Comparison of ENCODE assay signal across 1 cellular context in genomic region chr10:100519321-100520051, GRCh38.
TF ChIP-seq lines count a peak whose summit lies in the region.

TSS of gene SEC31B (minus strand) at chr10:100519861. CDS start at chr10:100516952, 2,909 bp downstream.

TF ChIP-seq in HepG2, 621 proteins besides CTCF, POLR2A, EP300 and RAD21 (continued from another document and continues in another):
- TF ChIP-seq HMGXB3 (CRISPR knock-in tag; IDR thresholded peaks at IDR 0.05; ENCODE audit: borderline replicate concordance) (no peak), SKI (IDR thresholded peaks at IDR 0.05; ENCODE audit: partially characterized antibody) (no peak), ETV6 (CRISPR knock-in tag; conservative IDR thresholded peaks at IDR 0.05) (no peak), MTF1 (CRISPR knock-in tag; IDR thresholded peaks at IDR 0.05) (no peak), ATAD3A (CRISPR knock-in tag; IDR thresholded peaks at IDR 0.05) (no peak), ZNF142 (CRISPR knock-in tag; IDR thresholded peaks at IDR 0.05) (0 out of 2 replicates have a peak, but pooled peaks have one; percentile 37), ZNF513 (CRISPR knock-in tag; conservative IDR thresholded peaks at IDR 0.05) (no peak), NFAT5 (CRISPR knock-in tag; IDR thresholded peaks at IDR 0.05) (no peak; the same call in 1 of the 2 replicates), MEF2D (CRISPR knock-in tag; IDR thresholded peaks at IDR 0.05) (no peak), HHEX (CRISPR knock-in tag; IDR thresholded peaks at IDR 0.05) (no peak), ZFP91 (CRISPR knock-in tag; IDR thresholded peaks at IDR 0.05; ENCODE audit: borderline replicate concordance) (peak; percentile 84), ZNF790 (CRISPR knock-in tag; IDR thresholded peaks at IDR 0.05; ENCODE audit: borderline replicate concordance) (no peak), PCBP2 (optimal IDR thresholded peaks at IDR 0.05; ENCODE audit: low read depth, low read length, poor library complexity, severe bottlenecking) (no peak), BRD4 (CRISPR knock-in tag; IDR thresholded peaks at IDR 0.05) (no peak), RFX1 (IDR thresholded peaks at IDR 0.05) (no peak), AKAP8 (CRISPR knock-in tag; IDR thresholded peaks at IDR 0.05) (no peak), PHB2 (IDR thresholded peaks at IDR 0.05; ENCODE audit: partially characterized antibody) (no peak), ATF4 (CRISPR knock-in tag; IDR thresholded peaks at IDR 0.05) (no peak), TEAD2 (CRISPR knock-in tag; IDR thresholded peaks at IDR 0.05) (no peak), ZNF160 (CRISPR knock-in tag; IDR thresholded peaks at IDR 0.05) (no peak), SSRP1 (CRISPR knock-in tag; IDR thresholded peaks at IDR 0.05) (no peak), ZNF124 (CRISPR knock-in tag; IDR thresholded peaks at IDR 0.05) (no peak), TRAFD1 (CRISPR knock-in tag; IDR thresholded peaks at IDR 0.05; ENCODE audit: borderline replicate concordance) (no peak; the same call in 1 of the 2 replicates), CBX5 (CRISPR knock-in tag; IDR thresholded peaks at IDR 0.05; ENCODE audit: borderline replicate concordance) (no peak), ZUFSP (CRISPR knock-in tag; IDR thresholded peaks at IDR 0.05; ENCODE audit: borderline replicate concordance) (no peak), SIN3B (IDR thresholded peaks at IDR 0.05; ENCODE audit: low read length) (no peak), ZNF367 (CRISPR knock-in tag; IDR thresholded peaks at IDR 0.05; ENCODE audit: borderline replicate concordance) (0 out of 2 replicates have a peak, but pooled peaks have one; percentile 48), KDM6A (CRISPR knock-in tag; IDR thresholded peaks at IDR 0.05; ENCODE audit: low read depth) (no peak), FLYWCH1 (CRISPR knock-in tag; IDR thresholded peaks at IDR 0.05) (no peak), RBFOX2 (IDR thresholded peaks at IDR 0.05; ENCODE audit: low read depth, low read length) (peak; percentile 28; the same call in 1 of the 2 replicates)
